1 cellular context compared by ENCODE assay signal in genomic region chr2:134120718-134121630, GRCh38.
A peak's percentile ranks its signal among the peaks of the same experiment; 100 is the strongest.
TF ChIP-seq lines count a peak whose summit lies in the region.

No MANE protein-coding gene starts in this region.

TF ChIP-seq in HepG2, 621 proteins besides CTCF, POLR2A, EP300 and RAD21 (continued from another document and continues in another):
- TF ChIP-seq, protein P1, sequence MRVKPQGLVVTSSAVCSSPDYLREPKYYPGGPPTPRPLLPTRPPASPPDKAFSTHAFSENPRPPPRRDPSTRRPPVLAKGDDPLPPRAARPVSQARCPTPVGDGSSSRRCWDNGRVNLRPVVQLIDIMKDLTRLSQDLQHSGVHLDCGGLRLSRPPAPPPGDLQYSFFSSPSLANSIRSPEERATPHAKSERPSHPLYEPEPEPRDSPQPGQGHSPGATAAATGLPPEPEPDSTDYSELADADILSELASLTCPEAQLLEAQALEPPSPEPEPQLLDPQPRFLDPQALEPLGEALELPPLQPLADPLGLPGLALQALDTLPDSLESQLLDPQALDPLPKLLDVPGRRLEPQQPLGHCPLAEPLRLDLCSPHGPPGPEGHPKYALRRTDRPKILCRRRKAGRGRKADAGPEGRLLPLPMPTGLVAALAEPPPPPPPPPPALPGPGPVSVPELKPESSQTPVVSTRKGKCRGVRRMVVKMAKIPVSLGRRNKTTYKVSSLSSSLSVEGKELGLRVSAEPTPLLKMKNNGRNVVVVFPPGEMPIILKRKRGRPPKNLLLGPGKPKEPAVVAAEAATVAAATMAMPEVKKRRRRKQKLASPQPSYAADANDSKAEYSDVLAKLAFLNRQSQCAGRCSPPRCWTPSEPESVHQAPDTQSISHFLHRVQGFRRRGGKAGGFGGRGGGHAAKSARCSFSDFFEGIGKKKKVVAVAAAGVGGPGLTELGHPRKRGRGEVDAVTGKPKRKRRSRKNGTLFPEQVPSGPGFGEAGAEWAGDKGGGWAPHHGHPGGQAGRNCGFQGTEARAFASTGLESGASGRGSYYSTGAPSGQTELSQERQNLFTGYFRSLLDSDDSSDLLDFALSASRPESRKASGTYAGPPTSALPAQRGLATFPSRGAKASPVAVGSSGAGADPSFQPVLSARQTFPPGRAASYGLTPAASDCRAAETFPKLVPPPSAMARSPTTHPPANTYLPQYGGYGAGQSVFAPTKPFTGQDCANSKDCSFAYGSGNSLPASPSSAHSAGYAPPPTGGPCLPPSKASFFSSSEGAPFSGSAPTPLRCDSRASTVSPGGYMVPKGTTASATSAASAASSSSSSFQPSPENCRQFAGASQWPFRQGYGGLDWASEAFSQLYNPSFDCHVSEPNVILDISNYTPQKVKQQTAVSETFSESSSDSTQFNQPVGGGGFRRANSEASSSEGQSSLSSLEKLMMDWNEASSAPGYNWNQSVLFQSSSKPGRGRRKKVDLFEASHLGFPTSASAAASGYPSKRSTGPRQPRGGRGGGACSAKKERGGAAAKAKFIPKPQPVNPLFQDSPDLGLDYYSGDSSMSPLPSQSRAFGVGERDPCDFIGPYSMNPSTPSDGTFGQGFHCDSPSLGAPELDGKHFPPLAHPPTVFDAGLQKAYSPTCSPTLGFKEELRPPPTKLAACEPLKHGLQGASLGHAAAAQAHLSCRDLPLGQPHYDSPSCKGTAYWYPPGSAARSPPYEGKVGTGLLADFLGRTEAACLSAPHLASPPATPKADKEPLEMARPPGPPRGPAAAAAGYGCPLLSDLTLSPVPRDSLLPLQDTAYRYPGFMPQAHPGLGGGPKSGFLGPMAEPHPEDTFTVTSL (CRISPR knock-in tag; IDR thresholded peaks at IDR 0.05; ENCODE audit: borderline replicate concordance) = no peak; the same call in 1 of the 2 replicates
- TF ChIP-seq ATAD3A (CRISPR knock-in tag; IDR thresholded peaks at IDR 0.05) (no peak), ZNF335 (CRISPR knock-in tag; IDR thresholded peaks at IDR 0.05) (no peak), LCORL (IDR thresholded peaks at IDR 0.05) (no peak), LCORL (CRISPR knock-in tag; IDR thresholded peaks at IDR 0.05) (peak; percentile 84), YY1 (IDR thresholded peaks at IDR 0.05; ENCODE audit: insufficient read depth, insufficient replicate concordance, low read depth, low read length) (no peak), HDAC1 (CRISPR knock-in tag; IDR thresholded peaks at IDR 0.05) (peak; percentile 89), ZHX2 (IDR thresholded peaks at IDR 0.05; ENCODE audit: low read depth) (no peak), ZHX2 (CRISPR knock-in tag; IDR thresholded peaks at IDR 0.05; ENCODE audit: borderline replicate concordance) (no peak), PRMT3 (CRISPR knock-in tag; IDR thresholded peaks at IDR 0.05; ENCODE audit: borderline replicate concordance, low read depth) (no peak), ZNF484 (CRISPR knock-in tag; IDR thresholded peaks at IDR 0.05; ENCODE audit: borderline replicate concordance, low read depth) (no peak), ZNF562 (CRISPR knock-in tag; IDR thresholded peaks at IDR 0.05; ENCODE audit: borderline replicate concordance) (no peak), CC2D1A (CRISPR knock-in tag; IDR thresholded peaks at IDR 0.05) (no peak), ZNF136 (CRISPR knock-in tag; IDR thresholded peaks at IDR 0.05; ENCODE audit: low read depth) (no peak; the same call in 1 of the 2 replicates), ZNF451 (CRISPR knock-in tag; IDR thresholded peaks at IDR 0.05) (no peak), IKZF1 (IDR thresholded peaks at IDR 0.05) (no peak), KIAA2018 (CRISPR knock-in tag; IDR thresholded peaks at IDR 0.05; ENCODE audit: borderline replicate concordance) (no peak), JDP2 (CRISPR knock-in tag; IDR thresholded peaks at IDR 0.05; ENCODE audit: borderline replicate concordance) (no peak), ZNF253 (CRISPR knock-in tag; IDR thresholded peaks at IDR 0.05; ENCODE audit: borderline replicate concordance) (peak; percentile 70; the same call in 1 of the 2 replicates), PITX1 (CRISPR knock-in tag; IDR thresholded peaks at IDR 0.05) (no peak), THAP11 (CRISPR knock-in tag; IDR thresholded peaks at IDR 0.05) (peak; percentile 38; the same call in 1 of the 2 replicates), REPIN1 (CRISPR knock-in tag; IDR thresholded peaks at IDR 0.05; ENCODE audit: borderline replicate concordance, low read depth) (peak; percentile 35; the same call in 1 of the 2 replicates), ATF7 (IDR thresholded peaks at IDR 0.05) (no peak), ATF7 (CRISPR knock-in tag; IDR thresholded peaks at IDR 0.05) (no peak), SP4 (CRISPR knock-in tag; IDR thresholded peaks at IDR 0.05) (no peak), IRX3 (CRISPR knock-in tag; IDR thresholded peaks at IDR 0.05; ENCODE audit: borderline replicate concordance, low read depth) (peak; percentile 83; the same call in 1 of the 2 replicates), SSRP1 (CRISPR knock-in tag; IDR thresholded peaks at IDR 0.05) (no peak)
- TF ChIP-seq, protein P2, sequence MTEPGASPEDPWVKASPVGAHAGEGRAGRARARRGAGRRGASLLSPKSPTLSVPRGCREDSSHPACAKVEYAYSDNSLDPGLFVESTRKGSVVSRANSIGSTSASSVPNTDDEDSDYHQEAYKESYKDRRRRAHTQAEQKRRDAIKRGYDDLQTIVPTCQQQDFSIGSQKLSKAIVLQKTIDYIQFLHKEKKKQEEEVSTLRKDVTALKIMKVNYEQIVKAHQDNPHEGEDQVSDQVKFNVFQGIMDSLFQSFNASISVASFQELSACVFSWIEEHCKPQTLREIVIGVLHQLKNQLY (CRISPR knock-in tag; IDR thresholded peaks at IDR 0.05) = peak; percentile 37; the same call in 1 of the 2 replicates
- TF ChIP-seq, protein P3, sequence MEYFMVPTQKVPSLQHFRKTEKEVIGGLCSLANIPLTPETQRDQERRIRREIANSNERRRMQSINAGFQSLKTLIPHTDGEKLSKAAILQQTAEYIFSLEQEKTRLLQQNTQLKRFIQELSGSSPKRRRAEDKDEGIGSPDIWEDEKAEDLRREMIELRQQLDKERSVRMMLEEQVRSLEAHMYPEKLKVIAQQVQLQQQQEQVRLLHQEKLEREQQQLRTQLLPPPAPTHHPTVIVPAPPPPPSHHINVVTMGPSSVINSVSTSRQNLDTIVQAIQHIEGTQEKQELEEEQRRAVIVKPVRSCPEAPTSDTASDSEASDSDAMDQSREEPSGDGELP (IDR thresholded peaks at IDR 0.05; ENCODE audit: borderline replicate concordance, low read depth) = no peak
- TF ChIP-seq, protein P4, sequence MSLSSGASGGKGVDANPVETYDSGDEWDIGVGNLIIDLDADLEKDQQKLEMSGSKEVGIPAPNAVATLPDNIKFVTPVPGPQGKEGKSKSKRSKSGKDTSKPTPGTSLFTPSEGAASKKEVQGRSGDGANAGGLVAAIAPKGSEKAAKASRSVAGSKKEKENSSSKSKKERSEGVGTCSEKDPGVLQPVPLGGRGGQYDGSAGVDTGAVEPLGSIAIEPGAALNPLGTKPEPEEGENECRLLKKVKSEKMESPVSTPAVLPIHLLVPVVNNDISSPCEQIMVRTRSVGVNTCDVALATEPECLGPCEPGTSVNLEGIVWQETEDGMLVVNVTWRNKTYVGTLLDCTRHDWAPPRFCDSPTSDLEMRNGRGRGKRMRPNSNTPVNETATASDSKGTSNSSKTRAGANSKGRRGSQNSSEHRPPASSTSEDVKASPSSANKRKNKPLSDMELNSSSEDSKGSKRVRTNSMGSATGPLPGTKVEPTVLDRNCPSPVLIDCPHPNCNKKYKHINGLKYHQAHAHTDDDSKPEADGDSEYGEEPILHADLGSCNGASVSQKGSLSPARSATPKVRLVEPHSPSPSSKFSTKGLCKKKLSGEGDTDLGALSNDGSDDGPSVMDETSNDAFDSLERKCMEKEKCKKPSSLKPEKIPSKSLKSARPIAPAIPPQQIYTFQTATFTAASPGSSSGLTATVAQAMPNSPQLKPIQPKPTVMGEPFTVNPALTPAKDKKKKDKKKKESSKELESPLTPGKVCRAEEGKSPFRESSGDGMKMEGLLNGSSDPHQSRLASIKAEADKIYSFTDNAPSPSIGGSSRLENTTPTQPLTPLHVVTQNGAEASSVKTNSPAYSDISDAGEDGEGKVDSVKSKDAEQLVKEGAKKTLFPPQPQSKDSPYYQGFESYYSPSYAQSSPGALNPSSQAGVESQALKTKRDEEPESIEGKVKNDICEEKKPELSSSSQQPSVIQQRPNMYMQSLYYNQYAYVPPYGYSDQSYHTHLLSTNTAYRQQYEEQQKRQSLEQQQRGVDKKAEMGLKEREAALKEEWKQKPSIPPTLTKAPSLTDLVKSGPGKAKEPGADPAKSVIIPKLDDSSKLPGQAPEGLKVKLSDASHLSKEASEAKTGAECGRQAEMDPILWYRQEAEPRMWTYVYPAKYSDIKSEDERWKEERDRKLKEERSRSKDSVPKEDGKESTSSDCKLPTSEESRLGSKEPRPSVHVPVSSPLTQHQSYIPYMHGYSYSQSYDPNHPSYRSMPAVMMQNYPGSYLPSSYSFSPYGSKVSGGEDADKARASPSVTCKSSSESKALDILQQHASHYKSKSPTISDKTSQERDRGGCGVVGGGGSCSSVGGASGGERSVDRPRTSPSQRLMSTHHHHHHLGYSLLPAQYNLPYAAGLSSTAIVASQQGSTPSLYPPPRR (CRISPR knock-in tag; IDR thresholded peaks at IDR 0.05; ENCODE audit: borderline replicate concordance) = peak; percentile 29; the same call in 1 of the 2 replicates
